ENCODE assay signal across 1 cellular context in genomic region chr17:77279448-77280303, GRCh38.
TF ChIP-seq lines count a peak whose summit lies in the region.

No MANE protein-coding gene starts in this region.

TF ChIP-seq in HepG2, 621 proteins besides CTCF, POLR2A, EP300 and RAD21 (continued from another document and continues in another):
- TF ChIP-seq ZNF513 (CRISPR knock-in tag; conservative IDR thresholded peaks at IDR 0.05) (0 out of 2 replicates have a peak, but pooled peaks have one; percentile 29), TBL1XR1 (IDR thresholded peaks at IDR 0.05; ENCODE audit: borderline replicate concordance, low read length, partially characterized antibody) (no peak), SUZ12 (IDR thresholded peaks at IDR 0.05; ENCODE audit: low read depth, low read length) (no peak), SALL1 (CRISPR knock-in tag; IDR thresholded peaks at IDR 0.05) (peak; percentile 69), ZNF256 (CRISPR knock-in tag; conservative IDR thresholded peaks at IDR 0.05) (no peak), ZNF530 (CRISPR knock-in tag; IDR thresholded peaks at IDR 0.05; ENCODE audit: low read depth) (no peak), FOXC1 (CRISPR knock-in tag; IDR thresholded peaks at IDR 0.05; ENCODE audit: borderline replicate concordance) (0 out of 2 replicates have a peak, but pooled peaks have one; percentile 77), GATAD2A (CRISPR knock-in tag; IDR thresholded peaks at IDR 0.05) (peak; percentile 75), TFDP2 (CRISPR knock-in tag; IDR thresholded peaks at IDR 0.05) (peak; percentile 31), ZNF841 (CRISPR knock-in tag; IDR thresholded peaks at IDR 0.05; ENCODE audit: borderline replicate concordance) (no peak), KDM5B (CRISPR knock-in tag; IDR thresholded peaks at IDR 0.05; ENCODE audit: borderline replicate concordance) (0 out of 2 replicates have a peak, but pooled peaks have one; percentile 52), ZNF30 (CRISPR knock-in tag; IDR thresholded peaks at IDR 0.05) (no peak), ERF (CRISPR knock-in tag; IDR thresholded peaks at IDR 0.05) (peak; percentile 73; the same call in 1 of the 2 replicates), SRSF9 (IDR thresholded peaks at IDR 0.05; ENCODE audit: borderline replicate concordance, insufficient read depth, low read depth, low read length, poor library complexity, severe bottlenecking) (no peak), GRHL1 (CRISPR knock-in tag; conservative IDR thresholded peaks at IDR 0.05) (no peak), ZNF414 (CRISPR knock-in tag; IDR thresholded peaks at IDR 0.05) (no peak), SRF (IDR thresholded peaks at IDR 0.05; ENCODE audit: low read depth, low read length) (peak; percentile 95), E2F1 (CRISPR knock-in tag; IDR thresholded peaks at IDR 0.05) (no peak), NR2C2 (CRISPR knock-in tag; IDR thresholded peaks at IDR 0.05; ENCODE audit: borderline replicate concordance) (no peak), NFRKB (IDR thresholded peaks at IDR 0.05) (no peak), HMGXB3 (CRISPR knock-in tag; IDR thresholded peaks at IDR 0.05; ENCODE audit: borderline replicate concordance) (no peak), ZSCAN5A (CRISPR knock-in tag; IDR thresholded peaks at IDR 0.05; ENCODE audit: borderline replicate concordance) (0 out of 2 replicates have a peak, but pooled peaks have one; percentile 54), PHF20 (CRISPR knock-in tag; IDR thresholded peaks at IDR 0.05) (no peak), ZUFSP (CRISPR knock-in tag; IDR thresholded peaks at IDR 0.05; ENCODE audit: borderline replicate concordance) (no peak), ZBTB46 (CRISPR knock-in tag; IDR thresholded peaks at IDR 0.05; ENCODE audit: borderline replicate concordance) (0 out of 2 replicates have a peak, but pooled peaks have one; percentile 74), MATR3 (CRISPR knock-in tag; IDR thresholded peaks at IDR 0.05) (no peak), RBM39 (IDR thresholded peaks at IDR 0.05; ENCODE audit: low read depth, low read length, poor library complexity, severe bottlenecking) (peak; percentile 40), SIN3A (IDR thresholded peaks at IDR 0.05; ENCODE audit: borderline replicate concordance, low read depth, low read length) (no peak), ZNF761 (CRISPR knock-in tag; conservative IDR thresholded peaks at IDR 0.05) (peak; percentile 69; the same call in 1 of the 2 replicates), ARNT (IDR thresholded peaks at IDR 0.05) (no peak), HNF1B (CRISPR knock-in tag; IDR thresholded peaks at IDR 0.05) (peak; percentile 90), CENPBD1 (CRISPR knock-in tag; IDR thresholded peaks at IDR 0.05; ENCODE audit: borderline replicate concordance, low read depth) (no peak), SSRP1 (CRISPR knock-in tag; IDR thresholded peaks at IDR 0.05) (no peak), FOXP4 (CRISPR knock-in tag; IDR thresholded peaks at IDR 0.05) (peak; percentile 79)
